17 cellular contexts compared by ENCODE assay signal in the genomic region with DNA sequence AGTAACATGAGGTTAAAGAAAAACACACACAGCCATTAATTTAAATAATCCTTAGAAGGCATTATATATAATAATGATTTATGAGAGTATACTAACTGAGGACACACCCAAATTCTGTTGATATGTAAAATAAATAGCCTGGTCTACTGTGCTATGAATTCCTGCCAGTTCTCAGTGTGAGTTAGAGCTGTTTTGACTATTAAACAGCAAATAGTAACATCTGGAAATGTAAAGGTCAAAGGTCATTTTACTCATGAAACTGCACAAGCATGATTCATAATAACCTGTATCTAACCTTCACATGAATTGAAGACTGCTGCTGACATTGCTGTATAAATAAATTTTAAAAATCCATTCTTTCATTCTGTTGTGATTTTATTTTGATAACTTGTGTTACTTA.
A peak's percentile ranks its signal among the peaks of the same experiment; 100 is the strongest.
DNase-seq lines count a peak whose midpoint lies in the region; ATAC-seq, FAIRE-seq and TF ChIP-seq lines count a peak whose summit lies in the region.
"Had no signal": no experiment of that assay in that cellular context is flagged by ENCODE, and none has a peak within 500 bp of the region (broad histone marks: within the 10 kb centered on the region; RNA-seq: fewer than 3 reads in every experiment).

No MANE protein-coding gene starts in this region.

- H4K20me1 ChIP-seq in SK-N-SH (ENCODE audit: insufficient read depth) = no peaks in the 10 kb centered on the region
- H4K20me1 ChIP-seq in endothelial cell of umbilical vein (replicated peaks; ENCODE audit: control insufficient read depth, extremely low read depth, insufficient read depth, low read length) = no peaks in the 10 kb centered on the region

- no peaks in the 10 kb centered on the region for H3K9me1 ChIP-seq in endothelial cell of umbilical vein (replicated peaks; ENCODE audit: control insufficient read depth, extremely low read depth, insufficient read depth, low read length)

- no peak for ATAC-seq in SK-N-SH treated with all-trans-retinoic acid at 6 μM for 48 hours
- no peak for ATAC-seq in GM21447 (IDR thresholded peaks at IDR 0.05; ENCODE audit: unreplicated experiment)
- ATAC-seq: activated CD4-positive, CD25-positive, alpha-beta regulatory T cell treated with anti-CD3 and anti-CD28 coated beads, Interleukin-2, amount 50 U/mL, for 24 hours; left cardiac atrium; T-cell had no signal

- H3K27me3 ChIP-seq in SK-N-SH (ENCODE audit: insufficient read depth) (no peaks in the 10 kb centered on the region), endothelial cell of umbilical vein (ENCODE audit: control insufficient read depth in 2 of 2, insufficient read depth in 2 of 2, low read length in 2 of 2) (no peaks in the 10 kb centered on the region)

- TF ChIP-seq RAD21 in SK-N-SH (IDR thresholded peaks at IDR 0.05; ENCODE audit: low read length) = no peak

- no peaks in the 10 kb centered on the region for H3K9me3 ChIP-seq in SK-N-SH
- H3K9me3 ChIP-seq in endothelial cell of umbilical vein (replicated peaks; ENCODE audit: control insufficient read depth, insufficient read depth, low read length) = no peaks in the 10 kb centered on the region
- H3K9me3 ChIP-seq: prostate gland had no signal

- H3K4me2 ChIP-seq in SK-N-SH (no peak overlapping the region), endothelial cell of umbilical vein (ENCODE audit: insufficient read depth, low read length) (no peak overlapping the region)

- TF ChIP-seq CTCF in SK-N-SH (IDR thresholded peaks at IDR 0.05) (no peak), endothelial cell of umbilical vein (IDR thresholded peaks at IDR 0.05; ENCODE audit: extremely low read depth in 1 of 2, insufficient read depth in 1 of 2, low read depth in 1 of 2, low read length in 2 of 2) (no peak), coronary artery (IDR thresholded peaks at IDR 0.05) (no peak)

- H3K79me2 ChIP-seq in SK-N-SH (ENCODE audit: insufficient read depth) = no peaks in the 10 kb centered on the region
- H3K79me2 ChIP-seq in endothelial cell of umbilical vein (ENCODE audit: control insufficient read depth, insufficient read depth, low read length) = no peaks in the 10 kb centered on the region

- H2AFZ ChIP-seq in SK-N-SH (ENCODE audit: low read depth) (0 out of 2 replicates have a peak overlapping the region, but pooled peaks have one; percentile 8), endothelial cell of umbilical vein (ENCODE audit: low read depth, low read length) (no peak overlapping the region)

- no peak overlapping the region for H3K27ac ChIP-seq in SK-N-SH (ENCODE audit: low read depth in 2 of 2, low read length in 1 of 2)
- H3K27ac ChIP-seq in endothelial cell of umbilical vein (ENCODE audit: insufficient read depth, low read depth, low read length) = no peak overlapping the region
- no peak overlapping the region for H3K27ac ChIP-seq in coronary artery
- H3K27ac ChIP-seq: prostate gland had no signal

- no peak overlapping the region for H3K9ac ChIP-seq in SK-N-SH
- no peak overlapping the region for H3K9ac ChIP-seq in endothelial cell of umbilical vein (replicated peaks; ENCODE audit: extremely low read depth, insufficient read depth, low read length)

- TF ChIP-seq POLR2A in endothelial cell of umbilical vein (IDR thresholded peaks at IDR 0.05; ENCODE audit: low read depth, low read length) (no peak), GM12891 (IDR thresholded peaks at IDR 0.05; ENCODE audit: low read depth, low read length) (no peak)

- POLR2A ChIA-PET in SK-N-SH (lab: Yijun Ruan, JAX) (no interaction called here), endothelial cell of umbilical vein (lab: Charles Lee) (no interaction called here)

- CTCF ChIA-PET in SK-N-SH (lab: Yijun Ruan, JAX) (no interaction called here), endothelial cell of umbilical vein (lab: Charles Lee) (no interaction called here)

- no peaks in the 10 kb centered on the region for H3K9me2 ChIP-seq in SK-N-SH

- intact Hi-C loops in endothelial cell of umbilical vein (cut with micrococcal nuclease) = no loop called here

- TF ChIP-seq EP300 in SK-N-SH (IDR thresholded peaks at IDR 0.05; ENCODE audit: borderline replicate concordance in 1 of 2, low read depth in 1 of 2, low read length in 1 of 2) = no peak

- no TSS peak for BruUV-seq in endothelial cell of umbilical vein (replicated peaks; lab: Mats Ljungman, UMichigan)

- dilution Hi-C loops in endothelial cell of umbilical vein (cut with MboI; ENCODE audit: extremely low pct_ligation_motif_present, low sequenced_read_pairs) = no loop called here

- H3F3A ChIP-seq in SK-N-SH (replicated peaks; ENCODE audit: insufficient read depth) = no peaks in the 10 kb centered on the region

- DNase-seq in SK-N-SH (no peak), NCI-H748 (lab: John Stamatoyannopoulos, UW; ENCODE audit: unreplicated experiment) (peak; percentile 28), endothelial cell of umbilical vein (ENCODE audit: low read depth, low spot score) (peak; percentile 31), skeletal muscle cell (ENCODE audit: low read depth) (peak; percentile 36), coronary artery (ENCODE audit: low spot score) (no peak), GM12891 (ENCODE audit: insufficient read length, low spot score) (no peak)
- DNase-seq: activated T-cell treated with anti-CD3 and anti-CD28 coated beads, Interleukin-2, amount 50 U/mL, for 24 hours; amniotic stem cell; KBM-7; left cardiac atrium; NCI-H2029; stimulated activated CD4-positive, alpha-beta T cell treated with anti-CD3 and anti-CD28 coated beads, Interleukin-2, amount 100 ng/mL, for 24 hours; T-cell had no signal

- H3K4me3 ChIP-seq in SK-N-SH (ENCODE audit: low read depth in 2 of 2, low read length in 1 of 2) (no peak overlapping the region), endothelial cell of umbilical vein (replicated peaks in 1 of 3; ENCODE audit: insufficient read depth in 1 of 3, low read depth in 1 of 3, low read length in 3 of 3) (no peak overlapping the region), skeletal muscle cell (ENCODE audit: low read depth, low read length) (no peak overlapping the region), coronary artery (no peak overlapping the region)
- H3K4me3 ChIP-seq: prostate gland had no signal

- FAIRE-seq in endothelial cell of umbilical vein (lab: Jason Lieb, UNC) (peak; percentile 8), GM12891 (lab: Jason Lieb, UNC) (no peak)

- no peaks in the 10 kb centered on the region; a peak in 1 of 4 replicates for H3K4me1 ChIP-seq in SK-N-SH (ENCODE audit: control insufficient read depth in 1 of 2, insufficient read depth in 2 of 2, low read depth in 1 of 2, low read length in 1 of 2)
- no peaks in the 10 kb centered on the region for H3K4me1 ChIP-seq in endothelial cell of umbilical vein (ENCODE audit: control insufficient read depth, extremely low read depth, insufficient read depth, low read length)
- H3K4me1 ChIP-seq: prostate gland had no signal

- no peaks in the 10 kb centered on the region for H3K36me3 ChIP-seq in SK-N-SH (replicated peaks in 1 of 2; ENCODE audit: control insufficient read depth in 1 of 2, insufficient read depth in 2 of 2, low read length in 1 of 2)
- no peaks in the 10 kb centered on the region for H3K36me3 ChIP-seq in endothelial cell of umbilical vein (ENCODE audit: control insufficient read depth in 2 of 2, extremely low read depth in 1 of 2, insufficient read depth in 2 of 2, low read length in 2 of 2)
- H3K36me3 ChIP-seq: prostate gland had no signal

TF ChIP-seq in SK-N-SH, 30 proteins besides CTCF, POLR2A, EP300 and RAD21:
- TF ChIP-seq TAF1 (IDR thresholded peaks at IDR 0.05; ENCODE audit: borderline replicate concordance, low read depth, low read length) (no peak), TCF12 (IDR thresholded peaks at IDR 0.05) (peak; percentile 20; the same call in 1 of the 2 replicates)

TF ChIP-seq in endothelial cell of umbilical vein, 7 proteins besides CTCF, POLR2A, EP300 and RAD21:
- TF ChIP-seq POLR2AphosphoS5 (IDR thresholded peaks at IDR 0.05; ENCODE audit: insufficient read depth, low read depth, low read length) = no peak
- TF ChIP-seq, protein P1, sequence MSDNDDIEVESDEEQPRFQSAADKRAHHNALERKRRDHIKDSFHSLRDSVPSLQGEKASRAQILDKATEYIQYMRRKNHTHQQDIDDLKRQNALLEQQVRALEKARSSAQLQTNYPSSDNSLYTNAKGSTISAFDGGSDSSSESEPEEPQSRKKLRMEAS (IDR thresholded peaks at IDR 0.05; ENCODE audit: insufficient read depth, insufficient read length) = no peak
- no peak for TF ChIP-seq EZH2 (IDR thresholded peaks at IDR 0.05; ENCODE audit: borderline replicate concordance, low read depth, low read length, severe bottlenecking)
- TF ChIP-seq GATA2 (IDR thresholded peaks at IDR 0.05; ENCODE audit: insufficient read depth, insufficient read length, low read depth, low read length) = no peak
- TF ChIP-seq FOS (IDR thresholded peaks at IDR 0.05; ENCODE audit: borderline replicate concordance, insufficient read depth, low read length) = no peak
- no peak for TF ChIP-seq MYC (IDR thresholded peaks at IDR 0.05; ENCODE audit: low read depth, low read length)
- no peak for TF ChIP-seq JUN (IDR thresholded peaks at IDR 0.05; ENCODE audit: borderline replicate concordance, insufficient read depth, insufficient read length, low read depth)

TF ChIP-seq in GM12891, 5 proteins besides CTCF, POLR2A, EP300 and RAD21:
- TF ChIP-seq POU2F2 (IDR thresholded peaks at IDR 0.05; ENCODE audit: low read depth, low read length) = no peak

Comparison
In these comparisons a context has a peak if more than half of its experiments do, and no peak if none do; other contexts are left out.
1. DNase-seq: peak in NCI-H748 (single experiment), endothelial cell of umbilical vein (single experiment) and skeletal muscle cell (single experiment); none in SK-N-SH (single experiment), coronary artery (single experiment) and GM12891 (single experiment).